Comparison of ENCODE assay signal across 8 cellular contexts in genomic region chr19:1411255-1412191, GRCh38. TPM values are rescaled to one million over a fixed set of nuclear protein-coding genes. Genes with fewer than 3 reads are reported as not detected.
A peak's percentile ranks its signal among the peaks of the same experiment; 100 is the strongest.
DNase-seq lines count a peak whose midpoint lies in the region; ATAC-seq, FAIRE-seq and TF ChIP-seq lines count a peak whose summit lies in the region.

No MANE protein-coding gene starts in this region.

- peak; percentile 43 for ATAC-seq in Right ventricle myocardium inferior

- no peak overlapping the region for H3K27ac Mint-ChIP-seq in activated T-helper 1 cell treated with anti-CD3 and anti-CD28 coated beads, Interleukin-12 subunit alpha, Interleukin-12 subunit beta, Interleukin-2, Interleukin-4 antibody, amounts not matched to agents 30 ng/mL and 10 ng/mL and 1 ng/mL, durations not matched to agents 14 hours and 24 hours and 36 hours

- DNase-seq in GM03348 (ENCODE audit: low spot score), result peak; percentile 71
- no peak for DNase-seq in activated T-helper 1 cell treated with anti-CD3 and anti-CD28 coated beads, Interleukin-12 subunit alpha, Interleukin-12 subunit beta, Interleukin-2, Interleukin-4 antibody, amounts not matched to agents 30 ng/mL and 10 ng/mL and 1 ng/mL, durations not matched to agents 14 hours and 24 hours and 36 hours (ENCODE audit: low spot score)
- DNase-seq in Right ventricle myocardium inferior (ENCODE audit: missing footprints), result no peak
- peak; percentile 37 for DNase-seq in retinal pigment epithelial cell (ENCODE audit: low read depth)
- no peak for DNase-seq in dedifferentiated amniotic fluid mesenchymal stem cell (ENCODE audit: extremely low spot score)
- no peak for DNase-seq in NCI-H226
- no peak for DNase-seq in small intestine
- DNase-seq in AML-193 (lab: John Stamatoyannopoulos, UW), result no peak

- intact Hi-C loops in activated T-helper 1 cell treated with anti-CD3 and anti-CD28 coated beads, Interleukin-12 subunit alpha, Interleukin-12 subunit beta, Interleukin-2, Interleukin-4 antibody, amounts not matched to agents 30 ng/mL and 10 ng/mL and 1 ng/mL, durations not matched to agents 14 hours and 24 hours and 36 hours (cut with micrococcal nuclease), result no loop called here
- intact Hi-C loops in Right ventricle myocardium inferior (cut with DNase I), result loop anchor here (5.0 kb wide), 1 partner anchor 36 kb away; no protein-coding TSS in a partner anchor

- no peaks in the 10 kb centered on the region for H3K9me3 Mint-ChIP-seq in activated T-helper 1 cell treated with anti-CD3 and anti-CD28 coated beads, Interleukin-12 subunit alpha, Interleukin-12 subunit beta, Interleukin-2, Interleukin-4 antibody, amounts not matched to agents 30 ng/mL and 10 ng/mL and 1 ng/mL, durations not matched to agents 14 hours and 24 hours and 36 hours

- H3K27ac ChIP-seq in small intestine (ENCODE audit: low read depth in 1 of 2, low read length in 1 of 2), result peak overlapping the region in 1 of 2 donors; percentile 50

- FAIRE-seq in small intestine (lab: Jason Lieb, UNC), result no peak

- H3K4me3 ChIP-seq in retinal pigment epithelial cell (ENCODE audit: low read length) (no peak overlapping the region), small intestine (ENCODE audit: low read depth in 1 of 2, low read length in 2 of 2) (no peak overlapping the region)

- H3K27me3 Mint-ChIP-seq in activated T-helper 1 cell treated with anti-CD3 and anti-CD28 coated beads, Interleukin-12 subunit alpha, Interleukin-12 subunit beta, Interleukin-2, Interleukin-4 antibody, amounts not matched to agents 30 ng/mL and 10 ng/mL and 1 ng/mL, durations not matched to agents 14 hours and 24 hours and 36 hours (ENCODE audit: insufficient read depth), result no peaks in the 10 kb centered on the region

- H3K36me3 ChIP-seq in small intestine (ENCODE audit: control insufficient read depth in 2 of 2, insufficient read depth in 2 of 2, low read length in 2 of 2), result peaks cover 4 to 9% of the 10 kb centered on the region in 2 donors

- peaks cover 20% of the 10 kb centered on the region for H3K36me3 Mint-ChIP-seq in activated T-helper 1 cell treated with anti-CD3 and anti-CD28 coated beads, Interleukin-12 subunit alpha, Interleukin-12 subunit beta, Interleukin-2, Interleukin-4 antibody, amounts not matched to agents 30 ng/mL and 10 ng/mL and 1 ng/mL, durations not matched to agents 14 hours and 24 hours and 36 hours (ENCODE audit: low read depth)

- H3K9me3 ChIP-seq in small intestine (ENCODE audit: control insufficient read depth, low read depth), result no peaks in the 10 kb centered on the region

- 55 to 65% (median 64%) methylated on average over 29 of the region's 29 CpGs for WGBS in small intestine, 3 donors

- peaks cover 17 to 34% of the 10 kb centered on the region in 2 donors for H3K4me1 ChIP-seq in small intestine (ENCODE audit: control insufficient read depth in 2 of 2, insufficient read depth in 1 of 2, low read depth in 1 of 2, low read length in 1 of 2)

- peaks cover 37% of the 10 kb centered on the region for H3K4me1 Mint-ChIP-seq in activated T-helper 1 cell treated with anti-CD3 and anti-CD28 coated beads, Interleukin-12 subunit alpha, Interleukin-12 subunit beta, Interleukin-2, Interleukin-4 antibody, amounts not matched to agents 30 ng/mL and 10 ng/mL and 1 ng/mL, durations not matched to agents 14 hours and 24 hours and 36 hours (ENCODE audit: low read depth)

- no peaks in the 10 kb centered on the region for H3K27me3 ChIP-seq in small intestine (ENCODE audit: control insufficient read depth in 2 of 2, insufficient read depth in 2 of 2, low read length in 2 of 2)

- no peak for TF ChIP-seq CTCF in retinal pigment epithelial cell (conservative IDR thresholded peaks at IDR 0.05; ENCODE audit: low read depth, low read length)

- H3K4me3 Mint-ChIP-seq in activated T-helper 1 cell treated with anti-CD3 and anti-CD28 coated beads, Interleukin-12 subunit alpha, Interleukin-12 subunit beta, Interleukin-2, Interleukin-4 antibody, amounts not matched to agents 30 ng/mL and 10 ng/mL and 1 ng/mL, durations not matched to agents 14 hours and 24 hours and 36 hours, result peak overlapping the region; percentile 33

RNA-seq across cellular contexts. Expression of gene DAZAP1, which starts 4.1 kb away (rescaled TPM):
- total RNA-seq in activated T-helper 1 cell treated with anti-CD3 and anti-CD28 coated beads, Interleukin-12 subunit alpha, Interleukin-12 subunit beta, Interleukin-2, Interleukin-4 antibody, amounts not matched to agents 30 ng/mL and 10 ng/mL and 1 ng/mL, durations not matched to agents 14 hours and 24 hours and 36 hours, result 301 and 304 TPM in 2 replicates
- 88.4 TPM for total RNA-seq in Right ventricle myocardium inferior
- polyA plus RNA-seq in small intestine, result 100 to 1,000 TPM in 1 of 3 donors, 10 to 100 TPM in 2; 60.2 to 124 (median 68.9) TPM

RNA-seq across cellular contexts. Expression of gene GAMT, which starts 10.2 kb away (rescaled TPM):
- total RNA-seq in activated T-helper 1 cell treated with anti-CD3 and anti-CD28 coated beads, Interleukin-12 subunit alpha, Interleukin-12 subunit beta, Interleukin-2, Interleukin-4 antibody, amounts not matched to agents 30 ng/mL and 10 ng/mL and 1 ng/mL, durations not matched to agents 14 hours and 24 hours and 36 hours, result 21.7 and 22.3 TPM in 2 replicates
- 85.8 TPM for total RNA-seq in Right ventricle myocardium inferior
- 1 to 10 TPM; 1.1 to 4.8 (median 3.8) TPM for polyA plus RNA-seq in small intestine

RNA-seq across cellular contexts. Expression of gene RPS15, which starts 26.7 kb away (rescaled TPM):
- total RNA-seq in activated T-helper 1 cell treated with anti-CD3 and anti-CD28 coated beads, Interleukin-12 subunit alpha, Interleukin-12 subunit beta, Interleukin-2, Interleukin-4 antibody, amounts not matched to agents 30 ng/mL and 10 ng/mL and 1 ng/mL, durations not matched to agents 14 hours and 24 hours and 36 hours, result 1,387 and 1,455 TPM in 2 replicates
- 695 TPM for total RNA-seq in Right ventricle myocardium inferior
- polyA plus RNA-seq in small intestine, result 1,000 to 10,000 TPM; 2,441 to 3,547 (median 3,396) TPM

RNA-seq across cellular contexts. Expression of gene NDUFS7, which starts 27.8 kb away (rescaled TPM):
- 97.9 and 98.8 TPM in 2 replicates for total RNA-seq in activated T-helper 1 cell treated with anti-CD3 and anti-CD28 coated beads, Interleukin-12 subunit alpha, Interleukin-12 subunit beta, Interleukin-2, Interleukin-4 antibody, amounts not matched to agents 30 ng/mL and 10 ng/mL and 1 ng/mL, durations not matched to agents 14 hours and 24 hours and 36 hours
- 443 TPM for total RNA-seq in Right ventricle myocardium inferior
- 100 to 1,000 TPM; 215 to 350 (median 281) TPM for polyA plus RNA-seq in small intestine

RNA-seq across cellular contexts. Expression of gene APC2, which starts 38.4 kb away (rescaled TPM):
- total RNA-seq in activated T-helper 1 cell treated with anti-CD3 and anti-CD28 coated beads, Interleukin-12 subunit alpha, Interleukin-12 subunit beta, Interleukin-2, Interleukin-4 antibody, amounts not matched to agents 30 ng/mL and 10 ng/mL and 1 ng/mL, durations not matched to agents 14 hours and 24 hours and 36 hours, result 0.16 and 0.17 TPM in 2 replicates
- 0.14 TPM for total RNA-seq in Right ventricle myocardium inferior
- 1 to 10 TPM in 1 of 3 donors, under 1 TPM in 1, not detected in 1; 0.81 to 2.1 TPM for polyA plus RNA-seq in small intestine

Comparison
In these comparisons a context has a peak if more than half of its experiments do, and no peak if none do; other contexts are left out.
1. DNase-seq: peak in GM03348 (single experiment) and retinal pigment epithelial cell (single experiment); none in activated T-helper 1 cell treated with anti-CD3 and anti-CD28 coated beads, Interleukin-12 subunit alpha, Interleukin-12 subunit beta, Interleukin-2, Interleukin-4 antibody, amounts not matched to agents 30 ng/mL and 10 ng/mL and 1 ng/mL, durations not matched to agents 14 hours and 24 hours and 36 hours (single experiment), Right ventricle myocardium inferior (single experiment), dedifferentiated amniotic fluid mesenchymal stem cell (single experiment), NCI-H226 (single experiment), small intestine (single experiment) and AML-193 (0 of 2).